Comparison of ENCODE assay signal across 9 cellular contexts in the genomic region with DNA sequence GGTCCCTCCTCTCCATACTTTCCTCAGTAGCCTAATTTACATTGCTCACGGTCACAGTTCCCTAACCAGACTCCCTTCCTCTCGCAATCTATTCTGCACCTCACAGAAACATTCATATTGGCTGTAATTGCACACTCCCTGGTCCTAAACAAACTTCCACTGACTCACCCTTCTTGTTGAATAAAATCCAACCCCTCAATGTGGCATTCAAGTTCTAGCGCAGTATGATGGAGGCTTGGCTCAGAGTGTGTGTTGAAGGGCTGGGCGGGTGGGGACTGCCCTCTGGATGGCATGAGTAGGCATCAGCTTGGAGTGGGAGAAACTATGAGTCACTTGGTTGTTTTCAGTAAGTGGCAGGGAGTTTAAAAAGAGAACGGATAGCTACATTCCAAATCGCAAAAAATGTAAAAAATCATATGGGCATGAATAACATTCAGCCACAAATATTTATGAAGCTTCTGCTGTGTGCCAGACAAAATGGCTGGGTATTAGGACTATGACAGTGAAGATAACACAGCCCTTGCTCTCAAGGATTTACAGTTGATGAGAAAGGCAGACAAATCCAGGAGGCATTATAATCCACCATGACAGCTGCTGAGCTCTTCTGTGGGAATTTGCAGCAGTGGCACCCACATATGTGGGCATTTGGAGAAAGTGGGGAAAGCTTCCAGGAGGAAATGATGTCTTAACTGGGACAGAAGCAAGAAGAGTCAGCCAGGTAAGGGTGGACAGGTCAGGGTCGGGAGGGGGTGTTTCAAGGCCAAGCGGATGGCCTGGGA. TPM values are rescaled to one million over a fixed set of nuclear protein-coding genes. Genes with fewer than 3 reads are reported as not detected.
DNase-seq lines count a peak whose midpoint lies in the region; ATAC-seq and TF ChIP-seq lines count a peak whose summit lies in the region.
"Had no signal": no experiment of that assay in that cellular context is flagged by ENCODE, and none has a peak within 500 bp of the region (broad histone marks: within the 10 kb centered on the region; RNA-seq: fewer than 3 reads in every experiment).

No MANE protein-coding gene starts in this region.

- H3K36me3 ChIP-seq in MM.1S (replicated peaks; ENCODE audit: insufficient read depth, low read length), result no peaks in the 10 kb centered on the region

- TF ChIP-seq CTCF in MM.1S (IDR thresholded peaks at IDR 0.05; ENCODE audit: low read length), result no peak

- no peak for ATAC-seq in HG03039 (IDR thresholded peaks at IDR 0.05; ENCODE audit: unreplicated experiment)
- no peak for ATAC-seq in HG03108 (IDR thresholded peaks at IDR 0.05; ENCODE audit: unreplicated experiment)

- no peaks in the 10 kb centered on the region for H4K20me1 ChIP-seq in MM.1S (ENCODE audit: insufficient read depth, low read length)

- H3K9me3 ChIP-seq in MM.1S (replicated peaks; ENCODE audit: insufficient read depth, low read length), result no peaks in the 10 kb centered on the region

- no peak overlapping the region for H3K4me3 ChIP-seq in MM.1S (ENCODE audit: low read length)

- no peaks in the 10 kb centered on the region for H3K9me2 ChIP-seq in MM.1S (replicated peaks; ENCODE audit: insufficient read depth, low read length)

- no peaks in the 10 kb centered on the region for H3K4me1 ChIP-seq in MM.1S (ENCODE audit: low read length)

- no peak overlapping the region for H3K4me2 ChIP-seq in MM.1S (ENCODE audit: low read depth, low read length)

- no peak overlapping the region for H3K9ac ChIP-seq in MM.1S (ENCODE audit: low read length)

- no peak overlapping the region for H2AFZ ChIP-seq in MM.1S (ENCODE audit: low read length)

- no peaks in the 10 kb centered on the region for H3K79me2 ChIP-seq in MM.1S (ENCODE audit: low read length)

- DNase-seq in A172 (ENCODE audit: low spot score) (peak; percentile 97), HCEC 1CT (peak; percentile 84), amniotic epithelial cell (ENCODE audit: low read depth) (peak; percentile 89), ecto neural progenitor cell (ENCODE audit: low spot score) (no peak), MM.1S (no peak)
- DNase-seq: NCI-H1930 had no signal

- H3K27me3 ChIP-seq in layer of hippocampus (ENCODE audit: control insufficient read depth, insufficient read depth, low read length), result no peaks in the 10 kb centered on the region
- no peaks in the 10 kb centered on the region for H3K27me3 ChIP-seq in MM.1S (replicated peaks; ENCODE audit: insufficient read depth, low read length)

- no peaks in the 10 kb centered on the region for H3F3A ChIP-seq in MM.1S (ENCODE audit: insufficient read depth, low read length)

- H3K27ac ChIP-seq in layer of hippocampus (ENCODE audit: low read depth, low read length) (peak overlapping the region; percentile 18), MM.1S (ENCODE audit: low read length) (no peak overlapping the region)

RNA-seq across cellular contexts. Expression of gene LYST, which starts 42.2 kb away (rescaled TPM):
- 17.6 and 32.8 TPM in 2 replicates for total RNA-seq in A172 (2014; rRNA removed; shearing (Covaris generic))

Comparison
In these comparisons a context has a peak if more than half of its experiments do, and no peak if none do; other contexts are left out.
1. DNase-seq: peak in A172 (single experiment), HCEC 1CT (single experiment) and amniotic epithelial cell (single experiment); none in ecto neural progenitor cell (single experiment) and MM.1S (single experiment).